In genomic region chr6:141580988-141581387, GRCh38 we compare ENCODE assay signal across 17 cellular contexts.
A peak's percentile ranks its signal among the peaks of the same experiment; 100 is the strongest.
DNase-seq lines count a peak whose midpoint lies in the region; ATAC-seq, FAIRE-seq and TF ChIP-seq lines count a peak whose summit lies in the region.
"Had no signal": no experiment of that assay in that cellular context is flagged by ENCODE, and none has a peak within 500 bp of the region (broad histone marks: within the 10 kb centered on the region; RNA-seq: fewer than 3 reads in every experiment).

No MANE protein-coding gene starts in this region.

- no peak overlapping the region for H3K27ac ChIP-seq in heart left ventricle
- H3K27ac ChIP-seq: adrenal gland, coronary artery had no signal

- no peak for TF ChIP-seq POLR2A in heart left ventricle (IDR thresholded peaks at IDR 0.05)

- intact Hi-C loops in heart left ventricle (cut with DNase I): no loop called here

- H3K27me3 ChIP-seq in kidney epithelial cell (ENCODE audit: control insufficient read depth, insufficient read depth, low read length): no peaks in the 10 kb centered on the region
- H3K27me3 ChIP-seq in heart left ventricle: no peaks in the 10 kb centered on the region
- H3K27me3 ChIP-seq: adrenal gland had no signal

- TF ChIP-seq CTCF in kidney epithelial cell (IDR thresholded peaks at IDR 0.05; ENCODE audit: insufficient read depth, low read length, poor library complexity, severe bottlenecking) (no peak), heart left ventricle (IDR thresholded peaks at IDR 0.05) (no peak)

- no peak for TF ChIP-seq RAD21 in Ishikawa (IDR thresholded peaks at IDR 0.05; ENCODE audit: low read depth)

- DNase-seq in AG20443 (ENCODE audit: low spot score) (peak; percentile 41), astrocyte of the hippocampus (ENCODE audit: low read depth, low spot score) (peak; percentile 85), kidney epithelial cell (ENCODE audit: low read depth) (peak; percentile 35), heart left ventricle (no peak), frontal cortex (ENCODE audit: low spot score in 2 of 2) (no peak), HUDEP-2 (lab: John Stamatoyannopoulos, UW; ENCODE audit: unreplicated experiment in 76 of 76) (no peak)
- no peak for DNase-seq in activated CD4-positive, alpha-beta T cell treated with anti-CD3 and anti-CD28 coated beads for 1 hour
- DNase-seq: adrenal gland; Calu3; hypothalamus; natural killer cell; NCI-H1694; NCI-H446 treated with DMSO at 0.1 percent for 48 hours; stimulated activated CD4-positive, alpha-beta T cell treated with anti-CD3 and anti-CD28 coated beads, Interleukin-12 subunit alpha, Interleukin-12 subunit beta, amount 100 ng/mL, for 4 hours; stimulated activated naive CD4-positive, alpha-beta T cell had no signal

- TF ChIP-seq EP300 in Ishikawa (IDR thresholded peaks at IDR 0.05; ENCODE audit: borderline replicate concordance): peak; percentile 29; the same call in 1 of the 2 replicates

- no peaks in the 10 kb centered on the region for H3K4me1 ChIP-seq in heart left ventricle
- H3K4me1 ChIP-seq: adrenal gland had no signal

- H3K36me3 ChIP-seq in kidney epithelial cell (ENCODE audit: control insufficient read depth, insufficient read depth, low read length) (no peaks in the 10 kb centered on the region), heart left ventricle (no peaks in the 10 kb centered on the region)
- H3K36me3 ChIP-seq: adrenal gland had no signal

- no peak overlapping the region for H3K4me3 ChIP-seq in kidney epithelial cell (ENCODE audit: low read depth, low read length)
- H3K4me3 ChIP-seq in heart left ventricle: no peak overlapping the region
- H3K4me3 ChIP-seq: adrenal gland, coronary artery had no signal

- no peaks in the 10 kb centered on the region for H3K9me3 ChIP-seq in heart left ventricle

- WGBS in heart left ventricle, 4 donors: 83 to 93% (median 90%) methylated on average over 2 of the region's 2 CpGs

- no peak for ATAC-seq in heart left ventricle
- ATAC-seq: natural killer cell had no signal

- FAIRE-seq in frontal cortex (lab: Jason Lieb, UNC): no peak

TF ChIP-seq in Ishikawa, 13 proteins besides CTCF, POLR2A, EP300 and RAD21:
- TF ChIP-seq FOXM1 (IDR thresholded peaks at IDR 0.05; ENCODE audit: borderline replicate concordance, low read depth) (no peak), CREB1 (IDR thresholded peaks at IDR 0.05; ENCODE audit: low read depth) (no peak), TEAD4 (IDR thresholded peaks at IDR 0.05) (no peak), CEBPB (IDR thresholded peaks at IDR 0.05) (no peak), EGR1 (IDR thresholded peaks at IDR 0.05) (no peak), MAX (IDR thresholded peaks at IDR 0.05) (no peak), NFIC (IDR thresholded peaks at IDR 0.05) (no peak), TCF12 (IDR thresholded peaks at IDR 0.05; ENCODE audit: low read depth) (no peak), TAF1 (IDR thresholded peaks at IDR 0.05; ENCODE audit: low read depth) (no peak), YY1 (IDR thresholded peaks at IDR 0.05; ENCODE audit: low read depth) (no peak), ZBTB7A (IDR thresholded peaks at IDR 0.05; ENCODE audit: low read depth) (no peak)
- TF ChIP-seq, protein P1, sequence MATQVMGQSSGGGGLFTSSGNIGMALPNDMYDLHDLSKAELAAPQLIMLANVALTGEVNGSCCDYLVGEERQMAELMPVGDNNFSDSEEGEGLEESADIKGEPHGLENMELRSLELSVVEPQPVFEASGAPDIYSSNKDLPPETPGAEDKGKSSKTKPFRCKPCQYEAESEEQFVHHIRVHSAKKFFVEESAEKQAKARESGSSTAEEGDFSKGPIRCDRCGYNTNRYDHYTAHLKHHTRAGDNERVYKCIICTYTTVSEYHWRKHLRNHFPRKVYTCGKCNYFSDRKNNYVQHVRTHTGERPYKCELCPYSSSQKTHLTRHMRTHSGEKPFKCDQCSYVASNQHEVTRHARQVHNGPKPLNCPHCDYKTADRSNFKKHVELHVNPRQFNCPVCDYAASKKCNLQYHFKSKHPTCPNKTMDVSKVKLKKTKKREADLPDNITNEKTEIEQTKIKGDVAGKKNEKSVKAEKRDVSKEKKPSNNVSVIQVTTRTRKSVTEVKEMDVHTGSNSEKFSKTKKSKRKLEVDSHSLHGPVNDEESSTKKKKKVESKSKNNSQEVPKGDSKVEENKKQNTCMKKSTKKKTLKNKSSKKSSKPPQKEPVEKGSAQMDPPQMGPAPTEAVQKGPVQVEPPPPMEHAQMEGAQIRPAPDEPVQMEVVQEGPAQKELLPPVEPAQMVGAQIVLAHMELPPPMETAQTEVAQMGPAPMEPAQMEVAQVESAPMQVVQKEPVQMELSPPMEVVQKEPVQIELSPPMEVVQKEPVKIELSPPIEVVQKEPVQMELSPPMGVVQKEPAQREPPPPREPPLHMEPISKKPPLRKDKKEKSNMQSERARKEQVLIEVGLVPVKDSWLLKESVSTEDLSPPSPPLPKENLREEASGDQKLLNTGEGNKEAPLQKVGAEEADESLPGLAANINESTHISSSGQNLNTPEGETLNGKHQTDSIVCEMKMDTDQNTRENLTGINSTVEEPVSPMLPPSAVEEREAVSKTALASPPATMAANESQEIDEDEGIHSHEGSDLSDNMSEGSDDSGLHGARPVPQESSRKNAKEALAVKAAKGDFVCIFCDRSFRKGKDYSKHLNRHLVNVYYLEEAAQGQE (IDR thresholded peaks at IDR 0.05; ENCODE audit: low read depth): no peak
- TF ChIP-seq, protein P2, sequence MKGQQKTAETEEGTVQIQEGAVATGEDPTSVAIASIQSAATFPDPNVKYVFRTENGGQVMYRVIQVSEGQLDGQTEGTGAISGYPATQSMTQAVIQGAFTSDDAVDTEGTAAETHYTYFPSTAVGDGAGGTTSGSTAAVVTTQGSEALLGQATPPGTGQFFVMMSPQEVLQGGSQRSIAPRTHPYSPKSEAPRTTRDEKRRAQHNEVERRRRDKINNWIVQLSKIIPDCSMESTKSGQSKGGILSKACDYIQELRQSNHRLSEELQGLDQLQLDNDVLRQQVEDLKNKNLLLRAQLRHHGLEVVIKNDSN (IDR thresholded peaks at IDR 0.05): no peak

Comparison
In these comparisons a context has a peak if more than half of its experiments do, and no peak if none do; other contexts are left out.
1. DNase-seq: peak in AG20443 (single experiment), astrocyte of the hippocampus (single experiment) and kidney epithelial cell (single experiment); none in heart left ventricle (0 of 5), frontal cortex (0 of 2), HUDEP-2 (0 of 76) and activated CD4-positive, alpha-beta T cell treated with anti-CD3 and anti-CD28 coated beads for 1 hour (single experiment).